26 cellular contexts compared by ENCODE assay signal in genomic region chr11:35712533-35712932, GRCh38.
"Had no signal": no experiment of that assay in that cellular context is flagged by ENCODE, and none has a peak within 500 bp of the region (broad histone marks: within the 10 kb centered on the region; RNA-seq: fewer than 3 reads in every experiment).

No MANE protein-coding gene starts in this region.

- H3K36me3 ChIP-seq: MG63, Peyer's patch had no signal

- H3K27ac ChIP-seq: PC-9, Peyer's patch had no signal

- H3K9me3 ChIP-seq: MG63, Peyer's patch, SK-N-SH had no signal

- ATAC-seq: HepG2, T-cell had no signal

- H3K4me1 ChIP-seq: Peyer's patch had no signal

- DNase-seq: IMR-90, Karpas-422, KG1, MG63, NCI-H1092, NCI-H1105 treated with DMSO at 0.1 percent for 48 hours, NCI-H1417 treated with DMSO at 0.1 percent for 48 hours, NCI-H146, NCI-H1694 treated with DMSO at 0.1 percent for 48 hours, NCI-H1930, NCI-H2081, NCI-H2107, NCI-H345, NCI-H446 treated with DMSO at 0.1 percent for 48 hours, NCI-H510A treated with DMSO at 0.1 percent for 48 hours, NCI-H526, NCI-H748 treated with DMSO at 0.1 percent for 48 hours, OCI-M1, PC-9, Peyer's patch, RPMI8226, SHP77, SK-N-SH, SW 1271, T-cell had no signal

- H3K27me3 ChIP-seq: MG63, Peyer's patch had no signal

- H3K27ac Mint-ChIP-seq: T-cell had no signal

- H3K4me3 ChIP-seq: MG63, PC-9, Peyer's patch had no signal

- H3K4me3 Mint-ChIP-seq: T-cell had no signal

- H3K27me3 Mint-ChIP-seq: T-cell had no signal
